In genomic region chr19:6891761-6892385, GRCh38 we compare ENCODE assay signal across 14 cellular contexts. TPM values are rescaled to one million over a fixed set of nuclear protein-coding genes. Genes with fewer than 3 reads are reported as not detected.
DNase-seq lines count a peak whose midpoint lies in the region; ATAC-seq and TF ChIP-seq lines count a peak whose summit lies in the region.
"Had no signal": no experiment of that assay in that cellular context is flagged by ENCODE, and none has a peak within 500 bp of the region (broad histone marks: within the 10 kb centered on the region; RNA-seq: fewer than 3 reads in every experiment).

No MANE protein-coding gene starts in this region.

- H3K4me1 Mint-ChIP-seq in activated CD8-positive, alpha-beta T cell treated with anti-CD3 and anti-CD28 coated beads for 36 hours (ENCODE audit: low read depth) = peaks cover 58% of the 10 kb centered on the region
- H3K4me1 Mint-ChIP-seq in natural killer cell treated with Interleukin-12 subunit alpha and Interleukin-12 subunit beta and Interleukin-15 and Interleukin-18, amount 100 ng/mL, for 72 hours (ENCODE audit: low read depth in 2 of 2) = peaks cover 38 to 40% of the 10 kb centered on the region in 2 donors
- H3K4me1 Mint-ChIP-seq in neural progenitor cell = no peaks in the 10 kb centered on the region
- H3K4me1 Mint-ChIP-seq: mesothelial cell of epicardium had no signal

- no peak overlapping the region for H3K4me2 ChIP-seq in neural progenitor cell
- H3K4me2 ChIP-seq: hepatocyte had no signal

- H4K20me1 ChIP-seq in neural progenitor cell (ENCODE audit: low read depth) = no peaks in the 10 kb centered on the region

- H3K4me3 ChIP-seq in neural progenitor cell = no peak overlapping the region
- H3K4me3 ChIP-seq in right atrium auricular region = no peak overlapping the region
- H3K4me3 ChIP-seq: hepatocyte had no signal

- H3K9me3 ChIP-seq in neural progenitor cell (ENCODE audit: low read depth) = peaks cover 4% of the 10 kb centered on the region
- H3K9me3 ChIP-seq in right atrium auricular region = peaks cover 0 to 17% of the 10 kb centered on the region in 2 donors

- H3K4me3 Mint-ChIP-seq in activated CD8-positive, alpha-beta T cell treated with anti-CD3 and anti-CD28 coated beads for 36 hours = peak overlapping the region; percentile 20
- H3K4me3 Mint-ChIP-seq in natural killer cell treated with Interleukin-12 subunit alpha and Interleukin-12 subunit beta and Interleukin-15 and Interleukin-18, amount 100 ng/mL, for 72 hours = peak overlapping the region; percentile 19
- H3K4me3 Mint-ChIP-seq in neural progenitor cell = no peak overlapping the region
- H3K4me3 Mint-ChIP-seq: mesothelial cell of epicardium had no signal

- peak; percentile 95 for DNase-seq in GF-D8 (lab: John Stamatoyannopoulos, UW)
- peak; percentile 98 for DNase-seq in MV-4-11 (lab: John Stamatoyannopoulos, UW)
- DNase-seq in activated CD8-positive, alpha-beta T cell treated with anti-CD3 and anti-CD28 coated beads for 36 hours = no peak
- DNase-seq in natural killer cell treated with Interleukin-12 subunit alpha and Interleukin-12 subunit beta and Interleukin-15 and Interleukin-18, amount 100 ng/mL, for 72 hours (ENCODE audit: low spot score) = no peak
- no peak for DNase-seq in neural progenitor cell (ENCODE audit: low spot score)
- no peak for DNase-seq in NCI-H2196 (lab: John Stamatoyannopoulos, UW; ENCODE audit: unreplicated experiment)
- no peak for DNase-seq in right atrium auricular region (ENCODE audit: low spot score)
- DNase-seq: DMS79, IMR-90, right cardiac atrium had no signal

- intact Hi-C loops in activated CD8-positive, alpha-beta T cell treated with anti-CD3 and anti-CD28 coated beads for 36 hours (cut with micrococcal nuclease) = no loop called here

- no peak for ATAC-seq in activated CD8-positive, alpha-beta T cell treated with anti-CD3 and anti-CD28 coated beads for 36 hours
- no peak for ATAC-seq in natural killer cell treated with Interleukin-12 subunit alpha and Interleukin-12 subunit beta and Interleukin-15 and Interleukin-18, amount 100 ng/mL, for 72 hours
- ATAC-seq: right cardiac atrium had no signal

- peak overlapping the region; percentile 88 for H3K27ac Mint-ChIP-seq in activated CD8-positive, alpha-beta T cell treated with anti-CD3 and anti-CD28 coated beads for 36 hours
- H3K27ac Mint-ChIP-seq in natural killer cell treated with Interleukin-12 subunit alpha and Interleukin-12 subunit beta and Interleukin-15 and Interleukin-18, amount 100 ng/mL, for 72 hours = peak overlapping the region; percentile 15 to 32
- H3K27ac Mint-ChIP-seq in neural progenitor cell = no peak overlapping the region
- H3K27ac Mint-ChIP-seq: mesothelial cell of epicardium had no signal

- CTCF ChIA-PET in activated CD8-positive, alpha-beta T cell treated with anti-CD3 and anti-CD28 coated beads for 36 hours (lab: Charles Lee) = interaction anchor here (2.6 kb wide), 1 partner anchor 28 kb away, joined by 8 read pairs; no protein-coding TSS in a partner anchor

- POLR2A ChIA-PET in activated CD8-positive, alpha-beta T cell treated with anti-CD3 and anti-CD28 coated beads for 36 hours (lab: Charles Lee) = interaction anchor here (0.7 to 1.2 kb wide), 2 partner anchors 261 to 657 kb away, joined by 3 read pairs; no protein-coding TSS in a partner anchor

- H3K9ac ChIP-seq in neural progenitor cell = no peak overlapping the region

- peaks cover 46% of the 10 kb centered on the region for H3K9me3 Mint-ChIP-seq in activated CD8-positive, alpha-beta T cell treated with anti-CD3 and anti-CD28 coated beads for 36 hours
- H3K9me3 Mint-ChIP-seq in natural killer cell treated with Interleukin-12 subunit alpha and Interleukin-12 subunit beta and Interleukin-15 and Interleukin-18, amount 100 ng/mL, for 72 hours = peaks cover 16% of the 10 kb centered on the region
- peaks cover 21% of the 10 kb centered on the region for H3K9me3 Mint-ChIP-seq in neural progenitor cell

- H2AFZ ChIP-seq in neural progenitor cell (replicated peaks) = no peak overlapping the region
- H2AFZ ChIP-seq: hepatocyte had no signal

- H3K27me3 ChIP-seq in neural progenitor cell (no peaks in the 10 kb centered on the region), right atrium auricular region (no peaks in the 10 kb centered on the region)
- H3K27me3 ChIP-seq: hepatocyte had no signal

- H3K27ac ChIP-seq in neural progenitor cell (no peak overlapping the region), right atrium auricular region (no peak overlapping the region)
- H3K27ac ChIP-seq: hepatocyte had no signal

- no peaks in the 10 kb centered on the region for H3K36me3 ChIP-seq in neural progenitor cell
- H3K36me3 ChIP-seq in right atrium auricular region = no peaks in the 10 kb centered on the region

- no peaks in the 10 kb centered on the region for H3K27me3 Mint-ChIP-seq in activated CD8-positive, alpha-beta T cell treated with anti-CD3 and anti-CD28 coated beads for 36 hours
- H3K27me3 Mint-ChIP-seq in natural killer cell treated with Interleukin-12 subunit alpha and Interleukin-12 subunit beta and Interleukin-15 and Interleukin-18, amount 100 ng/mL, for 72 hours = peaks cover 0 to 5% of the 10 kb centered on the region in 2 donors
- H3K27me3 Mint-ChIP-seq in neural progenitor cell (ENCODE audit: insufficient read depth, low read depth) = peaks cover 7% of the 10 kb centered on the region

- H3K4me1 ChIP-seq in neural progenitor cell = no peaks in the 10 kb centered on the region
- H3K4me1 ChIP-seq in right atrium auricular region = no peaks in the 10 kb centered on the region

- H3F3A ChIP-seq in neural progenitor cell (ENCODE audit: low read depth) = no peaks in the 10 kb centered on the region

- H3K36me3 Mint-ChIP-seq in activated CD8-positive, alpha-beta T cell treated with anti-CD3 and anti-CD28 coated beads for 36 hours (ENCODE audit: low read depth) = peaks cover 29% of the 10 kb centered on the region
- peaks cover 9% of the 10 kb centered on the region for H3K36me3 Mint-ChIP-seq in natural killer cell treated with Interleukin-12 subunit alpha and Interleukin-12 subunit beta and Interleukin-15 and Interleukin-18, amount 100 ng/mL, for 72 hours
- no peaks in the 10 kb centered on the region for H3K36me3 Mint-ChIP-seq in neural progenitor cell

- TF ChIP-seq CTCF in activated CD8-positive, alpha-beta T cell treated with anti-CD3 and anti-CD28 coated beads for 36 hours (IDR thresholded peaks at IDR 0.05) = no peak
- TF ChIP-seq CTCF in neural progenitor cell (IDR thresholded peaks at IDR 0.05) = no peak
- TF ChIP-seq CTCF in right atrium auricular region (IDR thresholded peaks at IDR 0.05) = no peak

- H3K79me2 ChIP-seq in neural progenitor cell (ENCODE audit: low read depth) = no peaks in the 10 kb centered on the region
- H3K79me2 ChIP-seq: hepatocyte had no signal

RNA-seq across cellular contexts. Expression of gene ADGRE1, which starts 4.5 kb away (rescaled TPM):
- total RNA-seq in activated CD8-positive, alpha-beta T cell treated with anti-CD3 and anti-CD28 coated beads for 36 hours = 1 to 10 TPM; 1.2 to 1.6 TPM
- total RNA-seq in natural killer cell treated with Interleukin-12 subunit alpha and Interleukin-12 subunit beta and Interleukin-15 and Interleukin-18, amount 100 ng/mL, for 72 hours = 1 to 10 TPM in 1 of 2 donors, under 1 TPM in 1; 1.00 to 2.0 TPM
- total RNA-seq in neural progenitor cell (ENCODE audit: low replicate concordance) (not detected in 2 replicates), right atrium auricular region (not detected)
- total RNA-seq: astrocyte, endothelial cell of umbilical vein, hepatocyte, IMR-90, mesothelial cell of epicardium had no signal

Comparison
In these comparisons a context has a peak if more than half of its experiments do, and no peak if none do; other contexts are left out.
1. DNase-seq: peak in GF-D8 (single experiment) and MV-4-11 (single experiment); none in activated CD8-positive, alpha-beta T cell treated with anti-CD3 and anti-CD28 coated beads for 36 hours (single experiment), natural killer cell treated with Interleukin-12 subunit alpha and Interleukin-12 subunit beta and Interleukin-15 and Interleukin-18, amount 100 ng/mL, for 72 hours (single experiment), neural progenitor cell (single experiment), NCI-H2196 (single experiment) and right atrium auricular region (single experiment).